ENCODE assay signal across 7 cellular contexts in the genomic region with DNA sequence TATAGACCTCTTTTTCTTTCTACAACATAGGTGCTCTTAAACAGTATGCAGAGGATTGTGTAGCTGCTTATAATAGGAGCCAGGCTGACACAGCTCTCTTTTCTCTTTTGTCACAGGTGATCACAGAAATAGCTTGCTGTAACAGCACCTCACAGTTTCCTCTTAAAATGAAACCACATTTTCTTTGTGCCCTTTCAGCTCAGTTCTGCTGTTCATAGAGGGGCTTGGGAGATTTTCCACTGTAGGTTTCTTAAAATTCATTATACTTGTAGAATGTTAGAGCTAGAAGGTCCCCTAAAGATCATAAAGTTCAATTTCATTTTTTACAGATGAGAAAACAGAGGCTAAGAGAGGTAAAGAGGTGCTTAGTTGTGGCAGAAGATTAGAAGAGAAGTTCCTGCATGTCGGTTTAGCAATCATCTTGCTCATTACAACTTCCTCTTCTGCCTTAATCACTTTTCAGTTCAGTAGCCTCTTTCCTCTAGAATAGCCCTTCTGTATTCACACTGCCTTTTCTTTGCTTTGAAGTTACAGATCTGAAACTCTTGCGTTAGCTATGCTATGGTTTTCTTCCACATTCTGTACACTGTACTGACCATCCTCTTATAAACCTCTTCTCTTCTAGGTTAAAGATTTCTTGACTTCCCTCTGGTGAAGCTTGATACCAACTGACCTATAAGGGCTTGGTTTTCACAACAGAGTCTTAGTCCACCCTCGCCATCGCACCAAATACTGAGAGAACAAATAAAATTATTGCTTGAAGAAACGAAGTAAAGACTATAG. TPM values are rescaled to one million over a fixed set of nuclear protein-coding genes. Genes with fewer than 3 reads are reported as not detected.
A peak's percentile ranks its signal among the peaks of the same experiment; 100 is the strongest.
DNase-seq lines count a peak whose midpoint lies in the region; ATAC-seq and TF ChIP-seq lines count a peak whose summit lies in the region.

No MANE protein-coding gene starts in this region.

- peak overlapping the region; percentile 91 to 92 for H3K27ac Mint-ChIP-seq in natural killer cell

- peaks cover 13% of the 10 kb centered on the region for H3K9me3 ChIP-seq in OCI-LY7 (ENCODE audit: low read length)

- H3K36me3 ChIP-seq in OCI-LY7 (ENCODE audit: insufficient read depth, low read length): peaks cover 42% of the 10 kb centered on the region

- H3K4me3 Mint-ChIP-seq in natural killer cell: peak overlapping the region; percentile 73

- no peaks in the 10 kb centered on the region for H3K79me2 ChIP-seq in OCI-LY7 (ENCODE audit: insufficient read depth, low read depth, low read length)

- no peaks in the 10 kb centered on the region for H3K9me3 Mint-ChIP-seq in natural killer cell

- H3K27ac ChIP-seq in OCI-LY7 (ENCODE audit: low read depth, low read length, poor library complexity, severe bottlenecking) (peak overlapping the region; percentile 96), RWPE1 (no peak overlapping the region)

- CTCF ChIA-PET in OCI-LY7 (lab: Charles Lee; ENCODE audit: unreplicated experiment): interaction anchor here (0.9 kb wide), 1 partner anchor 11 kb away, joined by 4 read pairs; no protein-coding TSS in a partner anchor
- CTCF ChIA-PET in RWPE1 (lab: Yijun Ruan, JAX): interaction anchor here (0.5 kb wide), 1 partner anchor 43 kb away, joined by 3 read pairs; no protein-coding TSS in a partner anchor

- intact Hi-C loops in OCI-LY7 (cut with micrococcal nuclease; ENCODE audit: unreplicated experiment): loop anchor here (1.0 to 5.0 kb wide), 5 partner anchors 34 to 397 kb away; a partner anchor contains a TSS
- intact Hi-C loops in natural killer cell (cut with micrococcal nuclease): loop anchor here (2.0 to 5.0 kb wide), 2 partner anchors 35 to 172 kb away; a partner anchor contains a TSS

- TF ChIP-seq CTCF in OCI-LY7 (conservative IDR thresholded peaks at IDR 0.05; ENCODE audit: low read length) (no peak), natural killer cell (IDR thresholded peaks at IDR 0.05) (no peak), RWPE1 (conservative IDR thresholded peaks at IDR 0.05; ENCODE audit: low read depth) (no peak)

- H4K20me1 ChIP-seq in OCI-LY7 (ENCODE audit: insufficient read depth, low read length): no peaks in the 10 kb centered on the region

- peak overlapping the region; percentile 88 for H3K4me2 ChIP-seq in OCI-LY7 (ENCODE audit: low read length)

- no TSS peak for BruUV-seq in OCI-LY7 (replicated peaks; lab: Mats Ljungman, UMichigan)

- ATAC-seq in GM19025 (IDR thresholded peaks at IDR 0.05; ENCODE audit: low read depth, unreplicated experiment) (peak; percentile 37), HG02852 (IDR thresholded peaks at IDR 0.05; ENCODE audit: unreplicated experiment) (peak; percentile 42), natural killer cell (peak; percentile 52 to 66 (median 54))

- H3K4me3 ChIP-seq in OCI-LY7 (ENCODE audit: low read depth, low read length, poor library complexity, severe bottlenecking): peak overlapping the region; percentile 63

- POLR2A ChIA-PET in OCI-LY7 (lab: Charles Lee) (interaction anchor here (0.5 to 2.9 kb wide), 25 partner anchors 11 to 668 kb away, joined by 3 to 32 read pairs (median 4); a partner anchor contains a TSS), RWPE1 (lab: Yijun Ruan, JAX; ENCODE audit: low non-redundant PET) (no interaction called here)

- H2AFZ ChIP-seq in OCI-LY7 (ENCODE audit: low read length): peak overlapping the region; percentile 79

- DNase-seq in OCI-LY7 (ENCODE audit: low spot score): peak; percentile 84
- no peak for DNase-seq in natural killer cell
- DNase-seq in RWPE1 (ENCODE audit: low spot score): no peak
- DNase-seq in AG08395 (ENCODE audit: low spot score): no peak
- no peak for DNase-seq in anterior cingulate cortex (lab: John Stamatoyannopoulos, UW)

- peaks cover 13% of the 10 kb centered on the region for H3K36me3 Mint-ChIP-seq in natural killer cell

- no peaks in the 10 kb centered on the region for H3K27me3 Mint-ChIP-seq in natural killer cell (ENCODE audit: low read depth in 2 of 2)

- H3K4me1 Mint-ChIP-seq in natural killer cell: peaks cover 83 to 93% of the 10 kb centered on the region in 2 donors

- H3K9me2 ChIP-seq in OCI-LY7 (ENCODE audit: insufficient read depth, low read length): no peaks in the 10 kb centered on the region

- H3K4me1 ChIP-seq in OCI-LY7 (ENCODE audit: insufficient read depth, low read length, poor library complexity, severe bottlenecking): peaks cover 59% of the 10 kb centered on the region

RNA-seq across cellular contexts. Expression of a gene that starts 35.1 kb away (rescaled TPM):
- total RNA-seq in OCI-LY7 (2014; rRNA removed; shearing (Covaris generic)): 13.8 and 15.8 TPM in 2 replicates
- total RNA-seq in OCI-LY7 (2022) (32.8 and 36.5 TPM in 2 replicates), natural killer cell (10 to 100 TPM; 40.9 to 59.4 (median 46.4) TPM)
